Comparison of ENCODE assay signal across 2 cellular contexts in the genomic region with DNA sequence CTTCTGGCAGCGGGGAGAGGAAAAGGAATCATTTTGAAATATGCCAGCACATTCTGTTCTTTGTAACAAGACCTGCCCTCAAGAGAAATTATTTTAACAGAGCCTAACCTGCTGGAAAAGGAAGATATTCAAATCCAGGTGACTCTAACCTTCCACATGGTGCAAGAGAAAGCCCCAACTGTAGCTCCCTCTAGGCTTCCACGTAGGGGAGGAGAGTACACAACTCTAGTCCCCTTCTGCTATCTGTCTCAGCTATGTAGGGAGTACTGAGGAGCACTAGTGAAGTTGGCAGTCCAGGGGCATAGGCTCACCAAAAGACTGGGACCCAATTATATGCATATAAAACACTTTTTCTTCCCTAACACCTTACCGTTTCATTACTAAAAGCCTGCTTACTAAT.
TF ChIP-seq lines count a peak whose summit lies in the region.

No MANE protein-coding gene starts in this region.

TF ChIP-seq in GM23338, 12 proteins besides CTCF, POLR2A, EP300 and RAD21 (continued from another document):
- TF ChIP-seq, protein P1, sequence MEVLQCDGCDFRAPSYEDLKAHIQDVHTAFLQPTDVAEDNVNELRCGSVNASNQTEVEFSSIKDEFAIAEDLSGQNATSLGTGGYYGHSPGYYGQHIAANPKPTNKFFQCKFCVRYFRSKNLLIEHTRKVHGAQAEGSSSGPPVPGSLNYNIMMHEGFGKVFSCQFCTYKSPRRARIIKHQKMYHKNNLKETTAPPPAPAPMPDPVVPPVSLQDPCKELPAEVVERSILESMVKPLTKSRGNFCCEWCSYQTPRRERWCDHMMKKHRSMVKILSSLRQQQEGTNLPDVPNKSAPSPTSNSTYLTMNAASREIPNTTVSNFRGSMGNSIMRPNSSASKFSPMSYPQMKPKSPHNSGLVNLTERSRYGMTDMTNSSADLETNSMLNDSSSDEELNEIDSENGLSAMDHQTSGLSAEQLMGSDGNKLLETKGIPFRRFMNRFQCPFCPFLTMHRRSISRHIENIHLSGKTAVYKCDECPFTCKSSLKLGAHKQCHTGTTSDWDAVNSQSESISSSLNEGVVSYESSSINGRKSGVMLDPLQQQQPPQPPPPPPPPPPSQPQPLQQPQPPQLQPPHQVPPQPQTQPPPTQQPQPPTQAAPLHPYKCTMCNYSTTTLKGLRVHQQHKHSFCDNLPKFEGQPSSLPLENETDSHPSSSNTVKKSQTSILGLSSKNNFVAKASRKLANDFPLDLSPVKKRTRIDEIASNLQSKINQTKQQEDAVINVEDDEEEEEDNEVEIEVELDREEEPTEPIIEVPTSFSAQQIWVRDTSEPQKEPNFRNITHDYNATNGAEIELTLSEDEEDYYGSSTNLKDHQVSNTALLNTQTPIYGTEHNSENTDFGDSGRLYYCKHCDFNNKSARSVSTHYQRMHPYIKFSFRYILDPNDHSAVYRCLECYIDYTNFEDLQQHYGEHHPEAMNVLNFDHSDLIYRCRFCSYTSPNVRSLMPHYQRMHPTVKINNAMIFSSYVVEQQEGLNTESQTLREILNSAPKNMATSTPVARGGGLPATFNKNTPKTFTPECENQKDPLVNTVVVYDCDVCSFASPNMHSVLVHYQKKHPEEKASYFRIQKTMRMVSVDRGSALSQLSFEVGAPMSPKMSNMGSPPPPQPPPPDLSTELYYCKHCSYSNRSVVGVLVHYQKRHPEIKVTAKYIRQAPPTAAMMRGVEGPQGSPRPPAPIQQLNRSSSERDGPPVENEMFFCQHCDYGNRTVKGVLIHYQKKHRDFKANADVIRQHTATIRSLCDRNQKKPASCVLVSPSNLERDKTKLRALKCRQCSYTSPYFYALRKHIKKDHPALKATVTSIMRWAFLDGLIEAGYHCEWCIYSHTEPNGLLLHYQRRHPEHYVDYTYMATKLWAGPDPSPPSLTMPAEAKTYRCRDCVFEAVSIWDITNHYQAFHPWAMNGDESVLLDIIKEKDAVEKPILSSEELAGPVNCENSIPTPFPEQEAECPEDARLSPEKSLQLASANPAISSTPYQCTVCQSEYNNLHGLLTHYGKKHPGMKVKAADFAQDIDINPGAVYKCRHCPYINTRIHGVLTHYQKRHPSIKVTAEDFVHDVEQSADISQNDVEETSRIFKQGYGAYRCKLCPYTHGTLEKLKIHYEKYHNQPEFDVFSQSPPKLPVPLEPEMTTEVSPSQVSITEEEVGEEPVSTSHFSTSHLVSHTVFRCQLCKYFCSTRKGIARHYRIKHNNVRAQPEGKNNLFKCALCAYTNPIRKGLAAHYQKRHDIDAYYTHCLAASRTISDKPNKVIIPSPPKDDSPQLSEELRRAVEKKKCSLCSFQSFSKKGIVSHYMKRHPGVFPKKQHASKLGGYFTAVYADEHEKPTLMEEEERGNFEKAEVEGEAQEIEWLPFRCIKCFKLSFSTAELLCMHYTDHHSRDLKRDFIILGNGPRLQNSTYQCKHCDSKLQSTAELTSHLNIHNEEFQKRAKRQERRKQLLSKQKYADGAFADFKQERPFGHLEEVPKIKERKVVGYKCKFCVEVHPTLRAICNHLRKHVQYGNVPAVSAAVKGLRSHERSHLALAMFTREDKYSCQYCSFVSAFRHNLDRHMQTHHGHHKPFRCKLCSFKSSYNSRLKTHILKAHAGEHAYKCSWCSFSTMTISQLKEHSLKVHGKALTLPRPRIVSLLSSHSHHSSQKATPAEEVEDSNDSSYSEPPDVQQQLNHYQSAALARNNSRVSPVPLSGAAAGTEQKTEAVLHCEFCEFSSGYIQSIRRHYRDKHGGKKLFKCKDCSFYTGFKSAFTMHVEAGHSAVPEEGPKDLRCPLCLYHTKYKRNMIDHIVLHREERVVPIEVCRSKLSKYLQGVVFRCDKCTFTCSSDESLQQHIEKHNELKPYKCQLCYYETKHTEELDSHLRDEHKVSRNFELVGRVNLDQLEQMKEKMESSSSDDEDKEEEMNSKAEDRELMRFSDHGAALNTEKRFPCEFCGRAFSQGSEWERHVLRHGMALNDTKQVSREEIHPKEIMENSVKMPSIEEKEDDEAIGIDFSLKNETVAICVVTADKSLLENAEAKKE (CRISPR knock-in tag; IDR thresholded peaks at IDR 0.05) = no peak
- no peak for TF ChIP-seq JUNB (IDR thresholded peaks at IDR 0.05; ENCODE audit: unreplicated experiment)
- TF ChIP-seq STAT1 (IDR thresholded peaks at IDR 0.05; ENCODE audit: unreplicated experiment) = no peak
- TF ChIP-seq, protein P2, sequence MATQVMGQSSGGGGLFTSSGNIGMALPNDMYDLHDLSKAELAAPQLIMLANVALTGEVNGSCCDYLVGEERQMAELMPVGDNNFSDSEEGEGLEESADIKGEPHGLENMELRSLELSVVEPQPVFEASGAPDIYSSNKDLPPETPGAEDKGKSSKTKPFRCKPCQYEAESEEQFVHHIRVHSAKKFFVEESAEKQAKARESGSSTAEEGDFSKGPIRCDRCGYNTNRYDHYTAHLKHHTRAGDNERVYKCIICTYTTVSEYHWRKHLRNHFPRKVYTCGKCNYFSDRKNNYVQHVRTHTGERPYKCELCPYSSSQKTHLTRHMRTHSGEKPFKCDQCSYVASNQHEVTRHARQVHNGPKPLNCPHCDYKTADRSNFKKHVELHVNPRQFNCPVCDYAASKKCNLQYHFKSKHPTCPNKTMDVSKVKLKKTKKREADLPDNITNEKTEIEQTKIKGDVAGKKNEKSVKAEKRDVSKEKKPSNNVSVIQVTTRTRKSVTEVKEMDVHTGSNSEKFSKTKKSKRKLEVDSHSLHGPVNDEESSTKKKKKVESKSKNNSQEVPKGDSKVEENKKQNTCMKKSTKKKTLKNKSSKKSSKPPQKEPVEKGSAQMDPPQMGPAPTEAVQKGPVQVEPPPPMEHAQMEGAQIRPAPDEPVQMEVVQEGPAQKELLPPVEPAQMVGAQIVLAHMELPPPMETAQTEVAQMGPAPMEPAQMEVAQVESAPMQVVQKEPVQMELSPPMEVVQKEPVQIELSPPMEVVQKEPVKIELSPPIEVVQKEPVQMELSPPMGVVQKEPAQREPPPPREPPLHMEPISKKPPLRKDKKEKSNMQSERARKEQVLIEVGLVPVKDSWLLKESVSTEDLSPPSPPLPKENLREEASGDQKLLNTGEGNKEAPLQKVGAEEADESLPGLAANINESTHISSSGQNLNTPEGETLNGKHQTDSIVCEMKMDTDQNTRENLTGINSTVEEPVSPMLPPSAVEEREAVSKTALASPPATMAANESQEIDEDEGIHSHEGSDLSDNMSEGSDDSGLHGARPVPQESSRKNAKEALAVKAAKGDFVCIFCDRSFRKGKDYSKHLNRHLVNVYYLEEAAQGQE (IDR thresholded peaks at IDR 0.05; ENCODE audit: unreplicated experiment) = no peak
- TF ChIP-seq ZNF331 (CRISPR knock-in tag; IDR thresholded peaks at IDR 0.05; ENCODE audit: low read depth) = no peak
- TF ChIP-seq POLR2AphosphoS5 (IDR thresholded peaks at IDR 0.05; ENCODE audit: low read depth) = no peak
- TF ChIP-seq, protein P3, sequence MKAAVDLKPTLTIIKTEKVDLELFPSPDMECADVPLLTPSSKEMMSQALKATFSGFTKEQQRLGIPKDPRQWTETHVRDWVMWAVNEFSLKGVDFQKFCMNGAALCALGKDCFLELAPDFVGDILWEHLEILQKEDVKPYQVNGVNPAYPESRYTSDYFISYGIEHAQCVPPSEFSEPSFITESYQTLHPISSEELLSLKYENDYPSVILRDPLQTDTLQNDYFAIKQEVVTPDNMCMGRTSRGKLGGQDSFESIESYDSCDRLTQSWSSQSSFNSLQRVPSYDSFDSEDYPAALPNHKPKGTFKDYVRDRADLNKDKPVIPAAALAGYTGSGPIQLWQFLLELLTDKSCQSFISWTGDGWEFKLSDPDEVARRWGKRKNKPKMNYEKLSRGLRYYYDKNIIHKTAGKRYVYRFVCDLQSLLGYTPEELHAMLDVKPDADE (IDR thresholded peaks at IDR 0.05) = no peak
- no peak for TF ChIP-seq ZNF114 (CRISPR knock-in tag; IDR thresholded peaks at IDR 0.05)

TF ChIP-seq in H1, 55 proteins besides CTCF, POLR2A, EP300 and RAD21 (continued from another document):
- TF ChIP-seq, protein P4, sequence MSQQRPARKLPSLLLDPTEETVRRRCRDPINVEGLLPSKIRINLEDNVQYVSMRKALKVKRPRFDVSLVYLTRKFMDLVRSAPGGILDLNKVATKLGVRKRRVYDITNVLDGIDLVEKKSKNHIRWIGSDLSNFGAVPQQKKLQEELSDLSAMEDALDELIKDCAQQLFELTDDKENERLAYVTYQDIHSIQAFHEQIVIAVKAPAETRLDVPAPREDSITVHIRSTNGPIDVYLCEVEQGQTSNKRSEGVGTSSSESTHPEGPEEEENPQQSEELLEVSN (IDR thresholded peaks at IDR 0.05) = no peak
- TF ChIP-seq EZH2 (IDR thresholded peaks at IDR 0.05; ENCODE audit: low read depth, low read length, severe bottlenecking) = no peak
